In genomic region chr17:32102697-32103096, GRCh38 we compare ENCODE assay signal across 1 cellular context.
TF ChIP-seq lines count a peak whose summit lies in the region.

No MANE protein-coding gene starts in this region.

TF ChIP-seq in IMR-90, 13 proteins besides CTCF, POLR2A, EP300 and RAD21 (continued from another document):
- TF ChIP-seq ELK1 (IDR thresholded peaks at IDR 0.05; ENCODE audit: borderline replicate concordance, low read depth, low read length): no peak
- TF ChIP-seq, protein P1, sequence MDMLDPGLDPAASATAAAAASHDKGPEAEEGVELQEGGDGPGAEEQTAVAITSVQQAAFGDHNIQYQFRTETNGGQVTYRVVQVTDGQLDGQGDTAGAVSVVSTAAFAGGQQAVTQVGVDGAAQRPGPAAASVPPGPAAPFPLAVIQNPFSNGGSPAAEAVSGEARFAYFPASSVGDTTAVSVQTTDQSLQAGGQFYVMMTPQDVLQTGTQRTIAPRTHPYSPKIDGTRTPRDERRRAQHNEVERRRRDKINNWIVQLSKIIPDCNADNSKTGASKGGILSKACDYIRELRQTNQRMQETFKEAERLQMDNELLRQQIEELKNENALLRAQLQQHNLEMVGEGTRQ (IDR thresholded peaks at IDR 0.05; ENCODE audit: low read depth, low read length): no peak
- no peak for TF ChIP-seq MAFK (IDR thresholded peaks at IDR 0.05; ENCODE audit: low read depth, low read length)
- TF ChIP-seq SMC3 (IDR thresholded peaks at IDR 0.05; ENCODE audit: low read depth, low read length): no peak
- no peak for TF ChIP-seq CEBPB (IDR thresholded peaks at IDR 0.05; ENCODE audit: low read depth, low read length)
- no peak for TF ChIP-seq BHLHE40 (IDR thresholded peaks at IDR 0.05; ENCODE audit: low read depth, low read length)
- no peak for TF ChIP-seq RFX5 (IDR thresholded peaks at IDR 0.05; ENCODE audit: low read depth, low read length)
- TF ChIP-seq CHD1 (IDR thresholded peaks at IDR 0.05; ENCODE audit: low read depth, low read length): no peak
- TF ChIP-seq MXI1 (IDR thresholded peaks at IDR 0.05; ENCODE audit: borderline replicate concordance, low read depth, low read length): no peak
- TF ChIP-seq MAZ (IDR thresholded peaks at IDR 0.05; ENCODE audit: borderline replicate concordance, low read depth, low read length): no peak
- TF ChIP-seq FOS (IDR thresholded peaks at IDR 0.05; ENCODE audit: low read depth, low read length): no peak
- no peak for TF ChIP-seq RCOR1 (IDR thresholded peaks at IDR 0.05; ENCODE audit: insufficient replicate concordance, low read length)
